ENCODE assay signal across 23 cellular contexts in the genomic region with DNA sequence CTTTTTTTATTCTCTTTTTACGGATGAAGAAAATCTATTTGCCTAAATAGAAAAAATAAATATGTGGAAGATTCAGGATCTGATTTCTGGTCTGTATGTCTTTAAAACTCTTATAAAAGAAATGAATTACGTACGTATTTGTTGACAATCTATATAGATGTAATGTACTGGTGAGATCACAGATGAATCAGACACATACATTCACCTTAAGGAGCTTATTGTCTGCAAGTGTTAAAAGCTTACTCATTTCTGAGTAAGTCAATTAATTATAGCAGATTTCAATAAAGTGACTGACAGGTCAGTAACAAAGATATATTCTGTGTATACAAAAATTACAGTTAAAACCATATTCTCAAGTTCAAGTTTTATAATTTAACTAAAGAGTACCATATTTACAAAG.
DNase-seq lines count a peak whose midpoint lies in the region; ATAC-seq, FAIRE-seq and TF ChIP-seq lines count a peak whose summit lies in the region.
"Had no signal": no experiment of that assay in that cellular context is flagged by ENCODE, and none has a peak within 500 bp of the region (broad histone marks: within the 10 kb centered on the region; RNA-seq: fewer than 3 reads in every experiment).

No MANE protein-coding gene starts in this region.

- H3K4me3 ChIP-seq in bronchial epithelial cell (ENCODE audit: low read depth, low read length), result no peak overlapping the region
- H3K4me3 ChIP-seq in transverse colon, result no peak overlapping the region
- H3K4me3 ChIP-seq in effector memory CD4-positive, alpha-beta T cell (ENCODE audit: insufficient read depth, low read depth, low read length, poor library complexity, severe bottlenecking), result no peak overlapping the region
- H3K4me3 ChIP-seq: GM12878, GM23248 had no signal

- H3K36me3 ChIP-seq in bronchial epithelial cell (ENCODE audit: control insufficient read depth, insufficient read depth, low read length) (no peaks in the 10 kb centered on the region), transverse colon (no peaks in the 10 kb centered on the region)
- no peaks in the 10 kb centered on the region for H3K36me3 ChIP-seq in effector memory CD4-positive, alpha-beta T cell (ENCODE audit: control insufficient read depth, insufficient read depth, low read length)

- H3K27ac ChIP-seq in transverse colon, result no peak overlapping the region
- H3K27ac ChIP-seq in effector memory CD4-positive, alpha-beta T cell (ENCODE audit: insufficient read depth, low read length, poor library complexity, severe bottlenecking), result no peak overlapping the region
- H3K27ac ChIP-seq: GM23248 had no signal

- 82 to 83% methylated on average over 3 of the region's 3 CpGs for WGBS in transverse colon (ENCODE audit: low coverage in 1 of 2), 2 donors

- TF ChIP-seq EP300 in transverse colon (IDR thresholded peaks at IDR 0.05; ENCODE audit: low read depth), result no peak

- DNase-seq in D721Med (ENCODE audit: insufficient read length, low spot score) (no peak), NCI-H69 (lab: John Stamatoyannopoulos, UW) (peak; percentile 0), bronchial epithelial cell (ENCODE audit: low read depth) (peak; percentile 61), transverse colon (no peak), NCI-H2171 treated with DMSO at 0.1 percent for 48 hours (lab: John Stamatoyannopoulos, UW) (no peak)
- no peak for DNase-seq in stimulated activated CD4-positive, alpha-beta T cell treated with anti-CD3 and anti-CD28 coated beads, Interleukin-1b, Interleukin-23, amount 100 ng/mL, for 48 hours
- DNase-seq in effector memory CD4-positive, alpha-beta T cell, result no peak
- DNase-seq: C1 segment of cervical spinal cord; Calu3; CD4-positive, alpha-beta memory T cell; COR-L47; DMS153; DMS79; EL; GDM1; GM23248; H9 had no signal

- no peaks in the 10 kb centered on the region for H3K4me1 ChIP-seq in transverse colon
- H3K4me1 ChIP-seq in effector memory CD4-positive, alpha-beta T cell (ENCODE audit: control insufficient read depth, insufficient read depth, low read length, poor library complexity, severe bottlenecking), result no peaks in the 10 kb centered on the region

- in situ Hi-C loops in transverse colon (cut with MboI; ENCODE audit: low pct_ligation_motif_present in 1 of 4, low pct_unique_long_range_greater_than_20kb in 1 of 4, low sequenced_read_pairs in 3 of 4), result no loop called here

- TF ChIP-seq CTCF in D721Med (IDR thresholded peaks at IDR 0.05; ENCODE audit: insufficient read depth, missing control alignments) (no peak), bronchial epithelial cell (IDR thresholded peaks at IDR 0.05; ENCODE audit: insufficient read depth, low read length, severe bottlenecking) (no peak), transverse colon (IDR thresholded peaks at IDR 0.05) (no peak)

- no peaks in the 10 kb centered on the region for H3K27me3 ChIP-seq in bronchial epithelial cell (ENCODE audit: control insufficient read depth, insufficient read depth, low read length)
- no peaks in the 10 kb centered on the region for H3K27me3 ChIP-seq in transverse colon
- no peaks in the 10 kb centered on the region for H3K27me3 ChIP-seq in effector memory CD4-positive, alpha-beta T cell (replicated peaks; ENCODE audit: control insufficient read depth, insufficient read depth, low read length, poor library complexity, severe bottlenecking)

- FAIRE-seq in D721Med (lab: Jason Lieb, UNC) (peak; percentile 38), bronchial epithelial cell (lab: Jason Lieb, UNC) (no peak)
- FAIRE-seq: GM12878, GM18507, GM19239, H1 had no signal

- intact Hi-C loops in transverse colon (cut with DNase I; ENCODE audit: low total_unique reads), result no loop called here

- TF ChIP-seq POLR2A in transverse colon (IDR thresholded peaks at IDR 0.05), result no peak

- ATAC-seq in esophagus mucosa, result peak; percentile 44
- ATAC-seq: GM12878, HCT116 had no signal

- no peaks in the 10 kb centered on the region for H3K9me3 ChIP-seq in transverse colon
- H3K9me3 ChIP-seq in effector memory CD4-positive, alpha-beta T cell (ENCODE audit: control insufficient read depth, low read length), result no peaks in the 10 kb centered on the region

Comparison
In these comparisons a context has a peak if more than half of its experiments do, and no peak if none do; other contexts are left out.
1. DNase-seq: peak in NCI-H69 (single experiment) and bronchial epithelial cell (single experiment); none in D721Med (single experiment), transverse colon (single experiment), stimulated activated CD4-positive, alpha-beta T cell treated with anti-CD3 and anti-CD28 coated beads, Interleukin-1b, Interleukin-23, amount 100 ng/mL, for 48 hours (single experiment), effector memory CD4-positive, alpha-beta T cell (0 of 3) and NCI-H2171 treated with DMSO at 0.1 percent for 48 hours (single experiment).